26 cellular contexts compared by ENCODE assay signal in genomic region chr1:214470132-214470531, GRCh38.
"Had no signal": no experiment of that assay in that cellular context is flagged by ENCODE, and none has a peak within 500 bp of the region (broad histone marks: within the 10 kb centered on the region; RNA-seq: fewer than 3 reads in every experiment).

No MANE protein-coding gene starts in this region.

- DNase-seq: dermis blood vessel endothelial cell; effector memory CD8-positive, alpha-beta T cell; foreskin fibroblast; heart left ventricle; left cardiac atrium; left lung; mesendoderm; midbrain; naive thymus-derived CD4-positive, alpha-beta T cell; sigmoid colon; spleen; stimulated activated CD4-positive, alpha-beta T cell treated with anti-CD3 and anti-CD28 coated beads, Interleukin-4, amount 100 ng/mL, for 4 hours; stimulated activated naive CD8-positive, alpha-beta T cell treated with anti-CD3 and anti-CD28 coated beads, Interleukin-15, Interleukin-2, amounts not matched to agents 100 U/mL and 50 U/mL, for 24 hours; substantia nigra; upper lobe of left lung had no signal

- FAIRE-seq: endometrium, urothelium cell line had no signal

- H3K4me1 ChIP-seq: prostate gland, right atrium auricular region had no signal

- H3K36me3 ChIP-seq: gastroesophageal sphincter, heart left ventricle, left lung, neural progenitor cell, prostate gland, right atrium auricular region, sigmoid colon, spleen, thoracic aorta, tibial nerve, upper lobe of left lung had no signal

- H3K9me3 ChIP-seq: gastroesophageal sphincter, heart left ventricle, left lung, prostate gland, right atrium auricular region, sigmoid colon, spleen, thoracic aorta, tibial nerve, upper lobe of left lung had no signal

- H3K27me3 ChIP-seq: gastroesophageal sphincter, heart left ventricle, hepatocyte, left lung, neural progenitor cell, right atrium auricular region, sigmoid colon, tibial nerve, upper lobe of left lung had no signal

- ATAC-seq: effector memory CD8-positive, alpha-beta T cell; gastroesophageal sphincter; heart left ventricle; left cardiac atrium; left lung; naive thymus-derived CD4-positive, alpha-beta T cell; stimulated activated memory B cell treated with anti-CD40 and anti-IgM and Interleukin-4, amounts not matched to agents 10 μg/mL and 1 μg/mL and 100 μg/mL, for 72 hours; stimulated activated naive CD8-positive, alpha-beta T cell treated with anti-CD3 and anti-CD28 coated beads, Interleukin-15, Interleukin-2, amounts not matched to agents 100 U/mL and 50 U/mL, for 24 hours had no signal

- H3K4me3 ChIP-seq: coronary artery, gastroesophageal sphincter, heart left ventricle, hepatocyte, left lung, neural progenitor cell, prostate gland, right atrium auricular region, sigmoid colon, spleen, thoracic aorta, tibial nerve, upper lobe of left lung had no signal

- H3K4me2 ChIP-seq: hepatocyte, neural progenitor cell had no signal

- H3K27ac ChIP-seq: coronary artery, gastroesophageal sphincter, heart left ventricle, hepatocyte, left lung, neural progenitor cell, prostate gland, right atrium auricular region, sigmoid colon, spleen, thoracic aorta, tibial nerve, upper lobe of left lung had no signal
